ENCODE assay signal across 1 cellular context in genomic region chr13:33817513-33817842, GRCh38.
TF ChIP-seq lines count a peak whose summit lies in the region.

No MANE protein-coding gene starts in this region.

TF ChIP-seq in WTC11, 78 proteins besides CTCF, POLR2A, EP300 and RAD21 (continued from another document):
- TF ChIP-seq, protein P1, sequence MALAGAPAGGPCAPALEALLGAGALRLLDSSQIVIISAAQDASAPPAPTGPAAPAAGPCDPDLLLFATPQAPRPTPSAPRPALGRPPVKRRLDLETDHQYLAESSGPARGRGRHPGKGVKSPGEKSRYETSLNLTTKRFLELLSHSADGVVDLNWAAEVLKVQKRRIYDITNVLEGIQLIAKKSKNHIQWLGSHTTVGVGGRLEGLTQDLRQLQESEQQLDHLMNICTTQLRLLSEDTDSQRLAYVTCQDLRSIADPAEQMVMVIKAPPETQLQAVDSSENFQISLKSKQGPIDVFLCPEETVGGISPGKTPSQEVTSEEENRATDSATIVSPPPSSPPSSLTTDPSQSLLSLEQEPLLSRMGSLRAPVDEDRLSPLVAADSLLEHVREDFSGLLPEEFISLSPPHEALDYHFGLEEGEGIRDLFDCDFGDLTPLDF (CRISPR knock-in tag; IDR thresholded peaks at IDR 0.05) = no peak
TF ChIP-seq in WTC11: peak in this region for 0.
